In the genomic region with DNA sequence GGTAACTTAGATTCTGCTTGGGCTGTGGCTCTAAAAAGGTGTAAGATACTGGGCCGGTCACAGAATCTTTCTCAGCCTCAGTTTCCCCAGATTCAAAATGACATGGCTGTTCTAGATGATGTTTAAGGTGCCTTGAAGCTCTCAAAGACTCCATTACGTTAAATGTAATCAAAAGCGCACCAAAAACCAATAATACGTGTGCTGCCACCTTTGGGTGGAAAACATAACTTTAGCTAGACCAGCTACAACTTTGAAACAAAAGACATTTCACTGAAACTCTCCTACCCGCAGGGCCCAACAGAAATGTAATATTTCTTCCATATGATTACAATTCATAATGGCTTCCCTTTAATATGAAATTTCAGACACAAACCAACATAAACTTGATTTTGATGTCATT, we compare ENCODE assay signal across 8 cellular contexts. TPM values are rescaled to one million over a fixed set of nuclear protein-coding genes. Genes with fewer than 3 reads are reported as not detected.
DNase-seq lines count a peak whose midpoint lies in the region; FAIRE-seq and TF ChIP-seq lines count a peak whose summit lies in the region.

No MANE protein-coding gene starts in this region.

- no peak overlapping the region for H2BK15ac ChIP-seq in H1 (ENCODE audit: low read length)

- H4K91ac ChIP-seq in H1 (replicated peaks; ENCODE audit: insufficient read length, low read length) = no peak overlapping the region
- H4K91ac ChIP-seq in trophoblast cell (ENCODE audit: low read depth, low read length) = no peak overlapping the region

- H4K5ac ChIP-seq in H1 (ENCODE audit: insufficient read length, low read depth, low read length) = no peak overlapping the region

- peak; percentile 50 for FAIRE-seq in H1 (lab: Jason Lieb, UNC)

- TF ChIP-seq EP300 in H1 (IDR thresholded peaks at IDR 0.05; ENCODE audit: borderline replicate concordance in 1 of 2, low read depth in 2 of 2, low read length in 2 of 2) (no peak), stomach (IDR thresholded peaks at IDR 0.05) (no peak)

- H2BK120ac ChIP-seq in H1 (replicated peaks; ENCODE audit: low read depth, low read length) = no peak overlapping the region
- no peak overlapping the region for H2BK120ac ChIP-seq in trophoblast cell (ENCODE audit: insufficient read depth, low read length, poor library complexity)

- H3K79me1 ChIP-seq in H1 (ENCODE audit: low read depth, low read length) (no peaks in the 10 kb centered on the region), trophoblast cell (ENCODE audit: low read length) (peaks cover 11% of the 10 kb centered on the region)

- H3K27ac ChIP-seq in H1 (ENCODE audit: low read depth, low read length) (no peak overlapping the region), trophoblast cell (ENCODE audit: low read depth, low read length) (no peak overlapping the region), stomach (no peak overlapping the region)

- no peaks in the 10 kb centered on the region for H3K23me2 ChIP-seq in H1 (ENCODE audit: low read depth, low read length)

- TF ChIP-seq RAD21 in H1 (IDR thresholded peaks at IDR 0.05 in 1 of 2, conservative IDR thresholded peaks at IDR 0.05 in 1 of 2; ENCODE audit: low read depth in 2 of 2, low read length in 2 of 2) = peak; percentile 68 to 74

- WGBS in H1 (ENCODE audit: extremely low coverage in 1 of 2, insufficient coverage in 1 of 2, insufficient read length in 1 of 2, insufficient replicate concordance in 2 of 2, low coverage in 1 of 2, low lambda C conversion rate in 2 of 2, missing lambda C conversion rate in 1 of 2), 2 experiments = 57% methylated on average over 5 of the region's 5 CpGs; no CpG with 5 or more reads in 1 of the 2 experiments
- no CpG with 5 or more reads among the region's 5 CpGs for WGBS in trophoblast cell (ENCODE audit: extremely low coverage, insufficient coverage, insufficient read length)
- 28 to 37% (median 33%) methylated on average over 5 of the region's 5 CpGs for WGBS in stomach, 5 donors

- H3K9ac ChIP-seq in H1 (replicated peaks in 1 of 4; ENCODE audit: extremely low read depth in 1 of 4, low read depth in 3 of 4, low read length in 3 of 4) (no peak overlapping the region), trophoblast cell (ENCODE audit: low read length) (no peak overlapping the region)

- H3K4me2 ChIP-seq in H1 (ENCODE audit: insufficient read depth in 1 of 2, low read depth in 2 of 2, low read length in 2 of 2) (no peak overlapping the region), trophoblast cell (ENCODE audit: low read length) (no peak overlapping the region)

- CTCF ChIA-PET in H1 (lab: Charles Lee; ENCODE audit: partially characterized antibody) = interaction anchor here (0.9 to 5.0 kb wide), 17 partner anchors 9 to 670 kb away, joined by 3 to 45 read pairs (median 4); no protein-coding TSS in a partner anchor

- POLR2A ChIA-PET in H1 (lab: Charles Lee; ENCODE audit: partially characterized antibody) = no interaction called here

- H3K9me3 ChIP-seq in H1 (ENCODE audit: insufficient read depth in 2 of 2, low read depth in 1 of 2, low read length in 1 of 2) = no peaks in the 10 kb centered on the region
- no peaks in the 10 kb centered on the region for H3K9me3 ChIP-seq in trophoblast cell (ENCODE audit: insufficient read depth, low read depth, low read length)
- H3K9me3 ChIP-seq in stomach = no peaks in the 10 kb centered on the region

- H3K56ac ChIP-seq in H1 (replicated peaks; ENCODE audit: insufficient read length, low read depth, low read length) = no peak overlapping the region

- no peak overlapping the region for H4K12ac ChIP-seq in trophoblast cell (ENCODE audit: low read depth, low read length)

- no peak for DNase-seq in GM10266 (ENCODE audit: extremely low spot score)
- DNase-seq in NB4 (ENCODE audit: low read depth) = peak; percentile 7
- no peak for DNase-seq in H1 (ENCODE audit: low read depth in 1 of 2, low spot score in 2 of 2)
- peak; percentile 66 to 84 for DNase-seq in trophoblast cell
- DNase-seq in islet precursor cell = no peak
- no peak for DNase-seq in activated gamma-delta T cell (lab: John Stamatoyannopoulos, UW)
- no peak for DNase-seq in activated effector memory CD4-positive, alpha-beta T cell treated with anti-CD3 and anti-CD28 coated beads, Interleukin-2, amount 50 U/mL, for 16 hours
- DNase-seq in stomach = no peak

- H3K4me3 ChIP-seq in NB4 (ENCODE audit: low read depth, low read length) = no peak overlapping the region
- H3K4me3 ChIP-seq in H1 (ENCODE audit: extremely low read depth in 1 of 4, insufficient read depth in 2 of 4, low read depth in 3 of 4, low read length in 4 of 4) = no peak overlapping the region
- H3K4me3 ChIP-seq in trophoblast cell (ENCODE audit: low read depth, low read length) = no peak overlapping the region
- H3K4me3 ChIP-seq in stomach = no peak overlapping the region

- no peak overlapping the region for H2BK5ac ChIP-seq in H1 (ENCODE audit: low read depth, low read length)
- H2BK5ac ChIP-seq in trophoblast cell (ENCODE audit: low read depth, low read length, poor library complexity) = no peak overlapping the region

- no peaks in the 10 kb centered on the region for H3K4me1 ChIP-seq in H1 (replicated peaks in 1 of 4; ENCODE audit: control insufficient read depth in 3 of 4, insufficient read depth in 4 of 4, low read length in 3 of 4)
- peaks cover 0 to 6% of the 10 kb centered on the region in 2 experiments for H3K4me1 ChIP-seq in trophoblast cell (ENCODE audit: control insufficient read depth in 1 of 2, insufficient read depth in 2 of 2, low read length in 2 of 2)
- no peaks in the 10 kb centered on the region for H3K4me1 ChIP-seq in stomach

- H3K14ac ChIP-seq in H1 (ENCODE audit: insufficient read length) = no peak overlapping the region
- H3K14ac ChIP-seq in trophoblast cell (ENCODE audit: low read length) = no peak overlapping the region

- no peak overlapping the region for H3K4ac ChIP-seq in H1 (replicated peaks; ENCODE audit: insufficient read length, low read depth, low read length)
- H3K4ac ChIP-seq in trophoblast cell (ENCODE audit: low read depth, low read length) = no peak overlapping the region

- H2AFZ ChIP-seq in H1 (ENCODE audit: low read length) (no peak overlapping the region), trophoblast cell (ENCODE audit: insufficient read depth, low read length, poor library complexity) (no peak overlapping the region)

- H3K18ac ChIP-seq in H1 (ENCODE audit: extremely low read depth, low read length) (no peak overlapping the region), trophoblast cell (ENCODE audit: low read length) (no peak overlapping the region)

- TF ChIP-seq CTCF in GM10266 (IDR thresholded peaks at IDR 0.05; ENCODE audit: control insufficient read depth, insufficient read depth, low read depth, missing control alignments) (peak; percentile 13), NB4 (IDR thresholded peaks at IDR 0.05; ENCODE audit: low read depth, low read length) (peak; percentile 22), H1 (IDR thresholded peaks at IDR 0.05; ENCODE audit: control extremely low read depth in 1 of 3, insufficient read depth in 1 of 3, low read depth in 1 of 3, low read length in 3 of 3) (peak in 2 of 3 experiments; percentile 52 to 54; a peak in 3 of 4 replicates), stomach (IDR thresholded peaks at IDR 0.05) (peak in 1 of 7 experiments; percentile 13)

- no peaks in the 10 kb centered on the region for H3K27me3 ChIP-seq in H1 (replicated peaks in 1 of 4; ENCODE audit: control insufficient read depth in 3 of 4, extremely low read depth in 1 of 4, insufficient read depth in 3 of 4, low read length in 3 of 4)
- H3K27me3 ChIP-seq in trophoblast cell (ENCODE audit: insufficient read depth, low read length) = no peaks in the 10 kb centered on the region
- no peaks in the 10 kb centered on the region for H3K27me3 ChIP-seq in stomach

- H2AK5ac ChIP-seq in H1 (ENCODE audit: low read depth, low read length) (no peak overlapping the region), trophoblast cell (ENCODE audit: low read length) (no peak overlapping the region)

- TF ChIP-seq POLR2A in NB4 (IDR thresholded peaks at IDR 0.05; ENCODE audit: extremely low read depth, insufficient read length) (no peak), H1 (IDR thresholded peaks at IDR 0.05; ENCODE audit: control extremely low read depth in 1 of 2, low read depth in 2 of 2, low read length in 2 of 2) (no peak), stomach (IDR thresholded peaks at IDR 0.05) (no peak)

- H3K36me3 ChIP-seq in H1 (ENCODE audit: control insufficient read depth in 2 of 4, insufficient read depth in 4 of 4, low read length in 3 of 4) (no peaks in the 10 kb centered on the region), trophoblast cell (ENCODE audit: control insufficient read depth in 1 of 2, insufficient read depth in 2 of 2, low read length in 2 of 2) (no peaks in the 10 kb centered on the region), stomach (no peaks in the 10 kb centered on the region)

- no peak overlapping the region for H2BK20ac ChIP-seq in H1 (ENCODE audit: low read length)

- H2BK12ac ChIP-seq in H1 (ENCODE audit: low read depth, low read length) (no peak overlapping the region), trophoblast cell (ENCODE audit: low read length) (peak overlapping the region; percentile 71)

- no peaks in the 10 kb centered on the region for H4K20me1 ChIP-seq in H1 (replicated peaks in 1 of 2; ENCODE audit: control insufficient read depth in 1 of 2, insufficient read depth in 2 of 2, low read length in 2 of 2)

- H4K8ac ChIP-seq in H1 (ENCODE audit: extremely low read depth, insufficient read depth, low read length) (no peak overlapping the region), trophoblast cell (ENCODE audit: low read depth, low read length) (peak overlapping the region; percentile 38)

- intact Hi-C loops in stomach (cut with DNase I; ENCODE audit: low total_unique reads) = no loop called here

- H3K79me2 ChIP-seq in H1 (ENCODE audit: control insufficient read depth in 1 of 2, insufficient read depth in 2 of 2, low read length in 2 of 2) = no peaks in the 10 kb centered on the region
- peaks cover 2% of the 10 kb centered on the region for H3K79me2 ChIP-seq in trophoblast cell (ENCODE audit: control insufficient read depth, insufficient read depth, low read length, poor library complexity)

- no peak overlapping the region for H3K23ac ChIP-seq in H1 (ENCODE audit: insufficient read length)
- H3K23ac ChIP-seq in trophoblast cell (ENCODE audit: low read length) = no peak overlapping the region

RNA-seq across cellular contexts. Expression of a gene that starts 35.0 kb away (rescaled TPM):
- total RNA-seq in H1 (2021; fragmentation: NEBNext Ultra II Directional; extraction: Animal tissue kit (Norgen Biotek cat#: 25700)) = 10.1 and 10.7 TPM in 2 replicates
- polyA plus RNA-seq in H1 (2011; rRNA removed) (5.5 and 5.6 TPM in 2 replicates), stomach (1 to 10 TPM in 1 of 3 donors, under 1 TPM in 2; 0.37 to 1.0 (median 0.61) TPM)
- 6.2 TPM for polyA plus RNA-seq in H1 (2011; cell fraction: cytosol; rRNA removed)
- 13.1 TPM for polyA plus RNA-seq in H1 (2011; cell fraction: nucleus; rRNA removed)
- polyA plus RNA-seq in H1 (2012, experiment 1 of 2) = 6.2 to 7.1 TPM (median 6.7 TPM) in 4 replicates
- 1.4 TPM for polyA plus RNA-seq in H1 (2012, experiment 2 of 2)
- 12.4 TPM for polyA plus RNA-seq in H1 (2013, experiment 1 of 2)
- 11.5 TPM for polyA plus RNA-seq in H1 (2013, experiment 2 of 2)
- polyA minus RNA-seq in H1 (2011; rRNA and poly(A)+ RNA removed) = 22.7 and 25.9 TPM in 2 replicates
- polyA minus RNA-seq in H1 (2011; cell fraction: cytosol; rRNA and poly(A)+ RNA removed) = 8.3 TPM
- 40.7 TPM for polyA minus RNA-seq in H1 (2011; cell fraction: nucleus; rRNA and poly(A)+ RNA removed)
- polyA plus RNA-seq in trophoblast cell (2013) = 18.4 and 18.5 TPM in 2 replicates
- 10 to 100 TPM in 3 of 5 donors, 1 to 10 TPM in 2; 1.8 to 86.3 (median 14.7) TPM for total RNA-seq in stomach

Comparison
In these comparisons a context has a peak if more than half of its experiments do, and no peak if none do; other contexts are left out.
1. DNase-seq: peak in NB4 (single experiment) and trophoblast cell (2 of 2); none in GM10266 (single experiment), H1 (0 of 2), islet precursor cell (single experiment), activated gamma-delta T cell (single experiment), activated effector memory CD4-positive, alpha-beta T cell treated with anti-CD3 and anti-CD28 coated beads, Interleukin-2, amount 50 U/mL, for 16 hours (single experiment) and stomach (single experiment).